14 cellular contexts compared by ENCODE assay signal in genomic region chr6:47303861-47304260, GRCh38.
"Had no signal": no experiment of that assay in that cellular context is flagged by ENCODE, and none has a peak within 500 bp of the region (broad histone marks: within the 10 kb centered on the region; RNA-seq: fewer than 3 reads in every experiment).

No MANE protein-coding gene starts in this region.

- H3K27ac Mint-ChIP-seq: activated CD4-positive, alpha-beta memory T cell treated with anti-CD3 and anti-CD28 coated beads, Interleukin-2, amount 10 ng/mL, durations not matched to agents 7 days and 5 days; activated CD8-positive, alpha-beta memory T cell treated with anti-CD3 and anti-CD28 coated beads, Interleukin-2, amount 10 ng/mL, durations not matched to agents 7 days and 5 days; activated naive CD8-positive, alpha-beta T cell had no signal

- H3K36me3 ChIP-seq: colonic mucosa, gastrocnemius medialis, heart left ventricle, left ventricle myocardium inferior, upper lobe of left lung had no signal

- H3K4me1 Mint-ChIP-seq: activated CD8-positive, alpha-beta memory T cell treated with anti-CD3 and anti-CD28 coated beads, Interleukin-2, amount 10 ng/mL, durations not matched to agents 7 days and 5 days had no signal

- H3K4me1 ChIP-seq: colonic mucosa had no signal

- H3K27ac ChIP-seq: colonic mucosa, gastrocnemius medialis, heart left ventricle, left ventricle myocardium inferior, upper lobe of left lung had no signal

- ATAC-seq: activated CD8-positive, alpha-beta memory T cell treated with anti-CD3 and anti-CD28 coated beads, Interleukin-2, amount 10 ng/mL, durations not matched to agents 7 days and 5 days; gastrocnemius medialis; heart left ventricle had no signal

- H3K36me3 Mint-ChIP-seq: activated CD8-positive, alpha-beta memory T cell treated with anti-CD3 and anti-CD28 coated beads, Interleukin-2, amount 10 ng/mL, durations not matched to agents 7 days and 5 days; activated naive CD8-positive, alpha-beta T cell had no signal

- H3K9me3 ChIP-seq: colonic mucosa, gastrocnemius medialis, heart left ventricle, left ventricle myocardium inferior, upper lobe of left lung had no signal

- H3K4me3 ChIP-seq: colonic mucosa, gastrocnemius medialis, heart left ventricle, left ventricle myocardium inferior, upper lobe of left lung had no signal

- H3K27me3 ChIP-seq: colonic mucosa had no signal

- DNase-seq: activated CD4-positive, alpha-beta memory T cell treated with anti-CD3 and anti-CD28 coated beads, Interleukin-2, amount 10 ng/mL, durations not matched to agents 7 days and 5 days; activated CD4-positive, CD25-positive, alpha-beta regulatory T cell; activated CD8-positive, alpha-beta memory T cell treated with anti-CD3 and anti-CD28 coated beads, Interleukin-2, amount 10 ng/mL, durations not matched to agents 7 days and 5 days; colonic mucosa; gastrocnemius medialis; heart left ventricle; left ventricle myocardium inferior; mammary epithelial cell; midbrain; occipital lobe; stimulated activated CD4-positive, alpha-beta T cell treated with anti-CD3 and anti-CD28 coated beads, Interleukin-2, amount 100 ng/mL, for 24 hours; stimulated activated naive CD8-positive, alpha-beta T cell treated with anti-CD3 and anti-CD28 coated beads, Interleukin-15, Interleukin-2, amounts not matched to agents 100 U/mL and 50 U/mL, for 24 hours; upper lobe of left lung had no signal

- H3K9me3 Mint-ChIP-seq: activated CD4-positive, alpha-beta memory T cell treated with anti-CD3 and anti-CD28 coated beads, Interleukin-2, amount 10 ng/mL, durations not matched to agents 7 days and 5 days had no signal

- H3K4me3 Mint-ChIP-seq: activated CD4-positive, alpha-beta memory T cell treated with anti-CD3 and anti-CD28 coated beads, Interleukin-2, amount 10 ng/mL, durations not matched to agents 7 days and 5 days; activated CD8-positive, alpha-beta memory T cell treated with anti-CD3 and anti-CD28 coated beads, Interleukin-2, amount 10 ng/mL, durations not matched to agents 7 days and 5 days; activated naive CD8-positive, alpha-beta T cell had no signal
